ENCODE assay signal across 23 cellular contexts in genomic region chr1:175179837-175180590, GRCh38. TPM values are rescaled to one million over a fixed set of nuclear protein-coding genes. Genes with fewer than 3 reads are reported as not detected.
A peak's percentile ranks its signal among the peaks of the same experiment; 100 is the strongest.
DNase-seq lines count a peak whose midpoint lies in the region; ATAC-seq, FAIRE-seq and TF ChIP-seq lines count a peak whose summit lies in the region.
"Had no signal": no experiment of that assay in that cellular context is flagged by ENCODE, and none has a peak within 500 bp of the region (broad histone marks: within the 10 kb centered on the region; RNA-seq: fewer than 3 reads in every experiment).

No MANE protein-coding gene starts in this region.

- H3K4me2 ChIP-seq in BLaER1 treated with 17β-estradiol and CSF1 and Interleukin-3, amounts not matched to agents 10 nM and 100 nM, result peak overlapping the region in 10 of 11 experiments; percentile 6 to 65 (median 42); a peak in 20 of 22 replicates
- H3K4me2 ChIP-seq: hepatocyte had no signal

- DNase-seq in COLO829 (ENCODE audit: low spot score) (peak; percentile 82), RWPE2 (ENCODE audit: low spot score) (no peak), foreskin keratinocyte (peak in 1 of 2 donors; percentile 58), sciatic nerve (ENCODE audit: low spot score) (no peak), urothelium cell line (ENCODE audit: low spot score) (no peak), osteocyte (ENCODE audit: extremely low spot score, unreplicated experiment) (no peak)
- DNase-seq: activated T-cell treated with anti-CD3 and anti-CD28 coated beads, Interleukin-2, amount 50 U/mL, for 72 hours; effector CD4-positive, alpha-beta T cell; foreskin melanocyte; H7; MG63; NCI-H1417 treated with DMSO at 0.1 percent for 48 hours; NCI-H510A treated with DMSO at 0.1 percent for 48 hours; NK-92 treated with Interleukin-12 subunit alpha and Interleukin-12 subunit beta, amount 100 ng/mL, for 24 hours; psoas muscle; stimulated activated CD4-positive, alpha-beta T cell treated with anti-CD3 and anti-CD28 coated beads, Interleukin-1b, Interleukin-23, amount 100 ng/mL, for 48 hours; thyroid gland had no signal

- no peaks in the 10 kb centered on the region; a peak in 2 of 22 replicates for H4K20me1 ChIP-seq in BLaER1 treated with 17β-estradiol and CSF1 and Interleukin-3, amounts not matched to agents 10 nM and 100 nM

- no peak overlapping the region for H3K9ac ChIP-seq in BLaER1 treated with 17β-estradiol and CSF1 and Interleukin-3, amounts not matched to agents 10 nM and 100 nM

- intact Hi-C loops in sciatic nerve (cut with DNase I), result no loop called here

- TF ChIP-seq CTCF in RWPE2 (IDR thresholded peaks at IDR 0.05; ENCODE audit: poor library complexity, severe bottlenecking) (no peak), foreskin keratinocyte (conservative IDR thresholded peaks at IDR 0.05) (no peak), osteocyte (IDR thresholded peaks at IDR 0.05) (no peak)

- no peaks in the 10 kb centered on the region for H3K4me1 Mint-ChIP-seq in osteocyte (ENCODE audit: unreplicated experiment)

- no peaks in the 10 kb centered on the region for H3K27me3 ChIP-seq in BLaER1 treated with 17β-estradiol and CSF1 and Interleukin-3, amounts not matched to agents 10 nM and 100 nM
- H3K27me3 ChIP-seq in RWPE2 (ENCODE audit: insufficient read depth, poor library complexity, severe bottlenecking), result no peaks in the 10 kb centered on the region
- H3K27me3 ChIP-seq in foreskin keratinocyte, result no peaks in the 10 kb centered on the region
- H3K27me3 ChIP-seq: hepatocyte, MG63, thyroid gland had no signal

- H3K9me3 Mint-ChIP-seq in osteocyte (ENCODE audit: unreplicated experiment), result no peaks in the 10 kb centered on the region
- H3K9me3 Mint-ChIP-seq: activated T-cell treated with anti-CD3 and anti-CD28 coated beads, Interleukin-2, amount 50 U/mL, for 72 hours had no signal

- H3K27ac Mint-ChIP-seq in osteocyte (ENCODE audit: unreplicated experiment), result no peak overlapping the region
- H3K27ac Mint-ChIP-seq: activated T-cell treated with anti-CD3 and anti-CD28 coated beads, Interleukin-2, amount 50 U/mL, for 72 hours had no signal

- no peaks in the 10 kb centered on the region for H3K27me3 Mint-ChIP-seq in osteocyte (ENCODE audit: unreplicated experiment)
- H3K27me3 Mint-ChIP-seq: activated naive CD8-positive, alpha-beta T cell had no signal

- H3K36me3 ChIP-seq in BLaER1 treated with 17β-estradiol and CSF1 and Interleukin-3, amounts not matched to agents 10 nM and 100 nM, result peaks cover 8 to 55% (median 34%) of the 10 kb centered on the region in 11 experiments; a peak in 20 of 22 replicates
- peaks cover 31% of the 10 kb centered on the region for H3K36me3 ChIP-seq in RWPE2 (ENCODE audit: low read depth)
- H3K36me3 ChIP-seq: MG63, thyroid gland had no signal

- H3K4me1 ChIP-seq in BLaER1 treated with 17β-estradiol and CSF1 and Interleukin-3, amounts not matched to agents 10 nM and 100 nM, result peaks cover 6 to 43% (median 19%) of the 10 kb centered on the region in 10 experiments; a peak in 18 of 20 replicates
- H3K4me1 ChIP-seq in RWPE2 (ENCODE audit: insufficient read depth, poor library complexity, severe bottlenecking), result peaks cover 22% of the 10 kb centered on the region
- peaks cover 18% of the 10 kb centered on the region for H3K4me1 ChIP-seq in foreskin keratinocyte

- FAIRE-seq in urothelium cell line (lab: Jason Lieb, UNC), result no peak
- FAIRE-seq: D721Med, RCC 7860 had no signal

- H3K4me3 ChIP-seq in BLaER1 treated with 17β-estradiol and CSF1 and Interleukin-3, amounts not matched to agents 10 nM and 100 nM, result no peak overlapping the region
- H3K4me3 ChIP-seq in RWPE2 (ENCODE audit: severe bottlenecking), result no peak overlapping the region
- H3K4me3 ChIP-seq: hepatocyte, MG63, psoas muscle, skin epidermis, thyroid gland had no signal

- no peaks in the 10 kb centered on the region for H3K36me3 Mint-ChIP-seq in osteocyte (ENCODE audit: unreplicated experiment)

- no peak overlapping the region for H3K27ac ChIP-seq in BLaER1 treated with 17β-estradiol and CSF1 and Interleukin-3, amounts not matched to agents 10 nM and 100 nM
- H3K27ac ChIP-seq in RWPE2 (ENCODE audit: poor library complexity, severe bottlenecking) (no peak overlapping the region), foreskin keratinocyte (no peak overlapping the region)
- H3K27ac ChIP-seq: hepatocyte, psoas muscle, thyroid gland had no signal

- peak; percentile 48; the same call in 2 of the 3 replicates for ATAC-seq in RWPE2 (ENCODE audit: low read depth)
- peak; percentile 63 for ATAC-seq in foreskin keratinocyte
- ATAC-seq in sciatic nerve, result no peak
- ATAC-seq: activated T-cell treated with anti-CD3 and anti-CD28 coated beads, Interleukin-2, amount 50 U/mL, for 72 hours; psoas muscle had no signal

- 0 out of 22 replicates have a peak, but pooled peaks cover 0 to 5% (median 0%) of the 10 kb centered on the region in 11 experiments for H3K9me3 ChIP-seq in BLaER1 treated with 17β-estradiol and CSF1 and Interleukin-3, amounts not matched to agents 10 nM and 100 nM (replicated peaks in 1 of 11)
- no peaks in the 10 kb centered on the region for H3K9me3 ChIP-seq in RWPE2 (ENCODE audit: severe bottlenecking)
- H3K9me3 ChIP-seq: MG63, psoas muscle, thyroid gland had no signal

- no peak overlapping the region for H3K4me3 Mint-ChIP-seq in osteocyte (ENCODE audit: unreplicated experiment)
- H3K4me3 Mint-ChIP-seq: activated naive CD8-positive, alpha-beta T cell; activated T-cell treated with anti-CD3 and anti-CD28 coated beads, Interleukin-2, amount 50 U/mL, for 72 hours had no signal

RNA-seq across cellular contexts. Expression of gene KIAA0040, which starts 12.6 kb away (rescaled TPM):
- total RNA-seq in foreskin keratinocyte (70.3 and 80.8 TPM in 2 replicates), sciatic nerve (16.8 TPM), osteocyte (0.73 and 1.6 TPM in 2 replicates)
- 34.5 and 35.5 TPM in 2 replicates for polyA plus RNA-seq in foreskin keratinocyte
